ENCODE assay signal across 15 cellular contexts in genomic region chr14:32744811-32745445, GRCh38.
DNase-seq lines count a peak whose midpoint lies in the region; ATAC-seq, FAIRE-seq and TF ChIP-seq lines count a peak whose summit lies in the region.
"Had no signal": no experiment of that assay in that cellular context is flagged by ENCODE, and none has a peak within 500 bp of the region (broad histone marks: within the 10 kb centered on the region; RNA-seq: fewer than 3 reads in every experiment).

No MANE protein-coding gene starts in this region.

- no peaks in the 10 kb centered on the region for H3K27me3 ChIP-seq in HepG2 (ENCODE audit: control insufficient read depth in 1 of 2, insufficient read depth in 2 of 2, low read length in 2 of 2)
- no peaks in the 10 kb centered on the region for H3K27me3 ChIP-seq in right lobe of liver
- H3K27me3 ChIP-seq in astrocyte (ENCODE audit: insufficient read depth, low read length) = no peaks in the 10 kb centered on the region
- no peaks in the 10 kb centered on the region for H3K27me3 ChIP-seq in foreskin keratinocyte

- POLR2A ChIA-PET in HepG2 (lab: Yijun Ruan, JAX) = no interaction called here

- DNase-seq in HepG2 (ENCODE audit: low spot score) (no peak), right lobe of liver (no peak), astrocyte (ENCODE audit: low read depth) (peak; percentile 18), foreskin keratinocyte (peak; percentile 44 to 83), NCI-H748 treated with DMSO at 0.1 percent for 48 hours (lab: John Stamatoyannopoulos, UW) (no peak), germinal center (ENCODE audit: low spot score) (no peak), frontal cortex (ENCODE audit: low spot score in 2 of 2) (no peak)
- DNase-seq: CD8-positive, alpha-beta T cell; DND-41; GF-D8 had no signal

- H3K27ac ChIP-seq in HepG2 (ENCODE audit: extremely low read length, insufficient read depth, low read length) (no peak overlapping the region), right lobe of liver (no peak overlapping the region), astrocyte (ENCODE audit: low read depth, low read length) (no peak overlapping the region), foreskin keratinocyte (no peak overlapping the region)
- H3K27ac ChIP-seq: HL-60 had no signal

- in situ Hi-C loops in HepG2 (cut with HindIII; ENCODE audit: extremely low pct_ligation_motif_present, low pct_unique_long_range_greater_than_20kb) = no loop called here

- no peak for ATAC-seq in HepG2
- no peak for ATAC-seq in right lobe of liver
- peak; percentile 36 for ATAC-seq in foreskin keratinocyte
- ATAC-seq: CD8-positive, alpha-beta T cell; HCT116 had no signal

- 3% methylated on average over 2 of the region's 2 CpGs for WGBS in HepG2 (ENCODE audit: low lambda C conversion rate)
- WGBS in right lobe of liver (ENCODE audit: insufficient coverage, low coverage, low lambda C conversion rate, missing lambda C conversion rate) = 40% methylated on average over 2 of the region's 2 CpGs

- H3K4me1 ChIP-seq in HepG2 (ENCODE audit: insufficient read depth, low read length) (no peaks in the 10 kb centered on the region), right lobe of liver (no peaks in the 10 kb centered on the region), astrocyte (ENCODE audit: insufficient read depth, low read length) (no peaks in the 10 kb centered on the region), foreskin keratinocyte (peaks cover 7% of the 10 kb centered on the region)

- H3K9me3 ChIP-seq in HepG2 (ENCODE audit: low read length) = peaks cover 96% of the 10 kb centered on the region
- H3K9me3 ChIP-seq in right lobe of liver = no peaks in the 10 kb centered on the region
- H3K9me3 ChIP-seq in astrocyte (ENCODE audit: insufficient read depth, low read depth, low read length) = no peaks in the 10 kb centered on the region
- H3K9me3 ChIP-seq: Caco-2 had no signal

- H3K4me2 ChIP-seq in HepG2 (ENCODE audit: low read depth, low read length) = no peak overlapping the region
- no peak overlapping the region for H3K4me2 ChIP-seq in astrocyte (ENCODE audit: low read length)

- no peak for TF ChIP-seq POLR2A in HepG2 (IDR thresholded peaks at IDR 0.05; ENCODE audit: insufficient read depth in 1 of 2, low read depth in 2 of 2, low read length in 2 of 2)
- no peak for TF ChIP-seq POLR2A in right lobe of liver (IDR thresholded peaks at IDR 0.05)

- H3K4me3 ChIP-seq in HepG2 (replicated peaks in 1 of 3; ENCODE audit: insufficient read depth in 1 of 3, low read depth in 2 of 3, low read length in 3 of 3) (no peak overlapping the region), right lobe of liver (no peak overlapping the region), astrocyte (ENCODE audit: insufficient read depth, low read depth, low read length) (no peak overlapping the region)

- H3K36me3 Mint-ChIP-seq in astrocyte (ENCODE audit: low read depth, unreplicated experiment) = no peaks in the 10 kb centered on the region
- H3K36me3 Mint-ChIP-seq: CD14-positive monocyte; CD8-positive, alpha-beta T cell had no signal

- H3K27ac Mint-ChIP-seq in astrocyte (ENCODE audit: unreplicated experiment) = no peak overlapping the region
- H3K27ac Mint-ChIP-seq: CD14-positive monocyte; CD8-positive, alpha-beta T cell had no signal

- FAIRE-seq in HepG2 (lab: Jason Lieb, UNC) (no peak), astrocyte (lab: Jason Lieb, UNC) (no peak), frontal cortex (lab: Jason Lieb, UNC) (no peak)
- FAIRE-seq: A204.1 had no signal

- TF ChIP-seq EP300 in HepG2 (IDR thresholded peaks at IDR 0.05; ENCODE audit: low read depth in 2 of 2, low read length in 2 of 2) (no peak), HepG2 (CRISPR knock-in tag; IDR thresholded peaks at IDR 0.05; ENCODE audit: borderline replicate concordance) (no peak)

- CTCF ChIA-PET in HepG2 (lab: Yijun Ruan, JAX; ENCODE audit: low intra/inter-chr PET ratio, low total read pairs) = no interaction called here

- no peak for TF ChIP-seq CTCF in HepG2 (CRISPR knock-in tag; IDR thresholded peaks at IDR 0.05)
- no peak for TF ChIP-seq CTCF in right lobe of liver (IDR thresholded peaks at IDR 0.05)
- TF ChIP-seq CTCF in astrocyte (IDR thresholded peaks at IDR 0.05; ENCODE audit: insufficient read depth, low read depth, low read length) = no peak
- TF ChIP-seq CTCF in foreskin keratinocyte (conservative IDR thresholded peaks at IDR 0.05) = no peak

- peak overlapping the region; percentile 2 for H3K4me3 Mint-ChIP-seq in astrocyte (ENCODE audit: unreplicated experiment)
- H3K4me3 Mint-ChIP-seq: CD14-positive monocyte; CD8-positive, alpha-beta T cell had no signal

- no peaks in the 10 kb centered on the region for H3K27me3 Mint-ChIP-seq in astrocyte (ENCODE audit: low read depth, unreplicated experiment)

- BruUV-seq in HepG2 (replicated peaks; lab: Mats Ljungman, UMichigan) = no TSS peak

- no peaks in the 10 kb centered on the region for H3K4me1 Mint-ChIP-seq in astrocyte (ENCODE audit: low read depth, unreplicated experiment)
- H3K4me1 Mint-ChIP-seq: CD14-positive monocyte had no signal

- H3K36me3 ChIP-seq in HepG2 (replicated peaks in 1 of 2; ENCODE audit: control insufficient read depth in 1 of 2, insufficient read depth in 2 of 2, low read length in 2 of 2) (no peaks in the 10 kb centered on the region), right lobe of liver (no peaks in the 10 kb centered on the region), astrocyte (ENCODE audit: insufficient read depth, low read length) (no peaks in the 10 kb centered on the region)

- no peaks in the 10 kb centered on the region for H3K79me2 ChIP-seq in HepG2 (ENCODE audit: insufficient read depth, low read length)
- H3K79me2 ChIP-seq in astrocyte (ENCODE audit: insufficient read depth, low read length) = no peaks in the 10 kb centered on the region

- no peak overlapping the region for H3K9ac ChIP-seq in HepG2 (ENCODE audit: insufficient read depth, low read depth, low read length)
- H3K9ac ChIP-seq in astrocyte (ENCODE audit: low read length) = no peak overlapping the region

- H2AFZ ChIP-seq in HepG2 (ENCODE audit: low read length) (no peak overlapping the region), astrocyte (ENCODE audit: low read depth, low read length) (no peak overlapping the region)

- intact Hi-C loops in HepG2 (cut with micrococcal nuclease; ENCODE audit: unreplicated experiment) (no loop called here), right lobe of liver (cut with DNase I) (no loop called here)

- no peaks in the 10 kb centered on the region for H3K9me3 Mint-ChIP-seq in astrocyte (ENCODE audit: unreplicated experiment)
- H3K9me3 Mint-ChIP-seq: CD8-positive, alpha-beta T cell had no signal

- no peak for TF ChIP-seq RAD21 in HepG2 (CRISPR knock-in tag; IDR thresholded peaks at IDR 0.05)

- H4K20me1 ChIP-seq in HepG2 (ENCODE audit: insufficient read depth, low read length) (no peaks in the 10 kb centered on the region), astrocyte (ENCODE audit: insufficient read depth, low read length) (no peaks in the 10 kb centered on the region)

TF ChIP-seq in HepG2, 621 proteins besides CTCF, POLR2A, EP300 and RAD21:
- TF ChIP-seq MAFK (conservative IDR thresholded peaks at IDR 0.05 in 1 of 2, IDR thresholded peaks at IDR 0.05 in 1 of 2; ENCODE audit: low read length in 2 of 2) (peak; percentile 37 to 42), ZNF687 (CRISPR knock-in tag; IDR thresholded peaks at IDR 0.05) (no peak), MAFF (IDR thresholded peaks at IDR 0.05; ENCODE audit: low read depth, low read length) (0 out of 2 replicates have a peak, but pooled peaks have one; percentile 28)

Comparison
In these comparisons a context has a peak if more than half of its experiments do, and no peak if none do; other contexts are left out.
1. DNase-seq: peak in astrocyte (single experiment) and foreskin keratinocyte (2 of 2); none in HepG2 (single experiment), right lobe of liver (0 of 3), NCI-H748 treated with DMSO at 0.1 percent for 48 hours (single experiment), germinal center (single experiment) and frontal cortex (0 of 2).